ENCODE assay signal across 1 cellular context in genomic region chr9:6785682-6786081, GRCh38.
TF ChIP-seq lines count a peak whose summit lies in the region.

No MANE protein-coding gene starts in this region.

TF ChIP-seq in WTC11, 78 proteins besides CTCF, POLR2A, EP300 and RAD21 (continued from another document):
- TF ChIP-seq ZNF532 (CRISPR knock-in tag; IDR thresholded peaks at IDR 0.05; ENCODE audit: borderline replicate concordance) (no peak), CREB1 (CRISPR knock-in tag; IDR thresholded peaks at IDR 0.05) (no peak), ZNF512 (CRISPR knock-in tag; IDR thresholded peaks at IDR 0.05; ENCODE audit: borderline replicate concordance) (no peak), NR1H2 (CRISPR knock-in tag; IDR thresholded peaks at IDR 0.05) (no peak), EMX1 (CRISPR knock-in tag; IDR thresholded peaks at IDR 0.05) (no peak), CBFB (CRISPR knock-in tag; IDR thresholded peaks at IDR 0.05; ENCODE audit: low read depth) (no peak), ATF1 (CRISPR knock-in tag; IDR thresholded peaks at IDR 0.05) (no peak), ELF4 (CRISPR knock-in tag; IDR thresholded peaks at IDR 0.05; ENCODE audit: low read depth) (no peak), ZNF396 (CRISPR knock-in tag; IDR thresholded peaks at IDR 0.05; ENCODE audit: borderline replicate concordance) (no peak), ATF2 (CRISPR knock-in tag; IDR thresholded peaks at IDR 0.05; ENCODE audit: borderline replicate concordance, low read depth) (no peak), NFATC4 (CRISPR knock-in tag; IDR thresholded peaks at IDR 0.05) (no peak), ZBTB43 (CRISPR knock-in tag; IDR thresholded peaks at IDR 0.05) (no peak), SMAD3 (CRISPR knock-in tag; IDR thresholded peaks at IDR 0.05; ENCODE audit: borderline replicate concordance) (no peak)
TF ChIP-seq in WTC11: peak in this region for 0.
